ENCODE assay signal across 2 cellular contexts in the genomic region with DNA sequence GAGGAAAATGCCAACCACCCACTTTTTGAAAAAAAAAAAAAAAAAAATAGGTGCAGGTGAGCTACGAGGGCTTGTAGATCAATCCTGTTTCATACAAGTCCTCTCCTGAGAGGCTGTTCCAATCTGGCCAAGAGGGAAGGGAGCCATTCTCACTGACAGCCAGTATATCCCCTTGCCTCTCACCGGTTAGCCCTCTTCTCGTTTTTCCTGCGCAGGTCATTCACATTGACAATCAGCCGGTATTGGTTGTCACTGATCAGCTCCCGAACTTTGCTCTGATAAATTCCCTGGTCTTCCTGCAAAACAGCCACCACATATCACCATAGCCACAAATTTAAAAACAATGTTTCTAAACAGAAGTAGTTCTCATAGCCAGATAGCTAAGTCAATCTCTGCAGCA.
TF ChIP-seq lines count a peak whose summit lies in the region.

No MANE protein-coding gene starts in this region.

TF ChIP-seq in SK-N-SH, 30 proteins besides CTCF, POLR2A, EP300 and RAD21 (continued from another document):
- TF ChIP-seq USF1 (IDR thresholded peaks at IDR 0.05; ENCODE audit: borderline replicate concordance, low read depth) (no peak), MAX (IDR thresholded peaks at IDR 0.05; ENCODE audit: low read depth) (no peak), SIN3A (IDR thresholded peaks at IDR 0.05; ENCODE audit: borderline replicate concordance, low read depth, low read length) (no peak), CHD2 (IDR thresholded peaks at IDR 0.05; ENCODE audit: low read length, partially characterized antibody) (no peak), NRF1 (IDR thresholded peaks at IDR 0.05; ENCODE audit: low read depth, low read length) (no peak), ELF1 (IDR thresholded peaks at IDR 0.05) (no peak), NFIC (IDR thresholded peaks at IDR 0.05; ENCODE audit: borderline replicate concordance) (no peak), GABPA (IDR thresholded peaks at IDR 0.05; ENCODE audit: low read depth) (no peak), TEAD4 (IDR thresholded peaks at IDR 0.05; ENCODE audit: borderline replicate concordance, insufficient read depth) (no peak), SMC3 (IDR thresholded peaks at IDR 0.05; ENCODE audit: low read depth, low read length) (no peak)

TF ChIP-seq in SK-N-SH treated with all-trans-retinoic acid at 6 μM for 48 hours, 23 proteins besides CTCF, POLR2A, EP300 and RAD21 (continued from another document):
- TF ChIP-seq CREB5 (CRISPR knock-in tag; IDR thresholded peaks at IDR 0.05; ENCODE audit: low read depth): no peak
- no peak for TF ChIP-seq RARB (CRISPR knock-in tag; IDR thresholded peaks at IDR 0.05)
- no peak for TF ChIP-seq OSR1 (CRISPR knock-in tag; IDR thresholded peaks at IDR 0.05)
- no peak for TF ChIP-seq BACH2 (CRISPR knock-in tag; IDR thresholded peaks at IDR 0.05; ENCODE audit: borderline replicate concordance)
- no peak for TF ChIP-seq PATZ1 (CRISPR knock-in tag; IDR thresholded peaks at IDR 0.05; ENCODE audit: borderline replicate concordance)
- TF ChIP-seq ZNF8 (CRISPR knock-in tag; IDR thresholded peaks at IDR 0.05): no peak
- TF ChIP-seq ARNTL (CRISPR knock-in tag; IDR thresholded peaks at IDR 0.05; ENCODE audit: borderline replicate concordance, low read depth): no peak
- no peak for TF ChIP-seq ZC3H10 (CRISPR knock-in tag; IDR thresholded peaks at IDR 0.05)
- TF ChIP-seq ESRRG (CRISPR knock-in tag; IDR thresholded peaks at IDR 0.05): no peak
- TF ChIP-seq CSRNP3 (CRISPR knock-in tag; IDR thresholded peaks at IDR 0.05): no peak
- no peak for TF ChIP-seq CSDC2 (CRISPR knock-in tag; IDR thresholded peaks at IDR 0.05)
- TF ChIP-seq SNAI2 (CRISPR knock-in tag; IDR thresholded peaks at IDR 0.05): no peak
- TF ChIP-seq PPARA (CRISPR knock-in tag; IDR thresholded peaks at IDR 0.05; ENCODE audit: borderline replicate concordance): no peak
- TF ChIP-seq, protein P1, sequence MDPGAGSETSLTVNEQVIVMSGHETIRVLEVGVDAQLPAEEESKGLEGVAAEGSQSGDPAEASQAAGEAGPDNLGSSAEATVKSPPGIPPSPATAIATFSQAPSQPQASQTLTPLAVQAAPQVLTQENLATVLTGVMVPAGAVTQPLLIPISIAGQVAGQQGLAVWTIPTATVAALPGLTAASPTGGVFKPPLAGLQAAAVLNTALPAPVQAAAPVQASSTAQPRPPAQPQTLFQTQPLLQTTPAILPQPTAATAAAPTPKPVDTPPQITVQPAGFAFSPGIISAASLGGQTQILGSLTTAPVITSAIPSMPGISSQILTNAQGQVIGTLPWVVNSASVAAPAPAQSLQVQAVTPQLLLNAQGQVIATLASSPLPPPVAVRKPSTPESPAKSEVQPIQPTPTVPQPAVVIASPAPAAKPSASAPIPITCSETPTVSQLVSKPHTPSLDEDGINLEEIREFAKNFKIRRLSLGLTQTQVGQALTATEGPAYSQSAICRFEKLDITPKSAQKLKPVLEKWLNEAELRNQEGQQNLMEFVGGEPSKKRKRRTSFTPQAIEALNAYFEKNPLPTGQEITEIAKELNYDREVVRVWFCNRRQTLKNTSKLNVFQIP (CRISPR knock-in tag; IDR thresholded peaks at IDR 0.05; ENCODE audit: borderline replicate concordance, low read depth): no peak
- no peak for TF ChIP-seq ZNF565 (CRISPR knock-in tag; conservative IDR thresholded peaks at IDR 0.05; ENCODE audit: low read depth)
- TF ChIP-seq TCF4 (CRISPR knock-in tag; IDR thresholded peaks at IDR 0.05; ENCODE audit: borderline replicate concordance): no peak
